8 cellular contexts compared by ENCODE assay signal in genomic region chr7:44797329-44798258, GRCh38. TPM values are rescaled to one million over a fixed set of nuclear protein-coding genes. Genes with fewer than 3 reads are reported as not detected.
DNase-seq lines count a peak whose midpoint lies in the region; ATAC-seq and TF ChIP-seq lines count a peak whose summit lies in the region.

No MANE protein-coding gene starts in this region.

- peaks cover 65% of the 10 kb centered on the region for H3F3A ChIP-seq in SU-DHL-6 (ENCODE audit: insufficient read depth)

- H3K4me3 ChIP-seq in GM06990 (replicated peaks; ENCODE audit: low read depth, low read length) (peak overlapping the region; percentile 96), SU-DHL-6 (ENCODE audit: insufficient read depth, low read length, poor library complexity, severe bottlenecking) (peak overlapping the region; percentile 77), osteoblast (ENCODE audit: insufficient read depth, low read length) (peak overlapping the region; percentile 99), testis (peak overlapping the region; percentile 88 to 96)

- WGBS in testis, 2 donors, result 1 to 3% methylated on average over 24 to 26 of the region's 26 CpGs

- TF ChIP-seq CTCF in GM06990 (IDR thresholded peaks at IDR 0.05; ENCODE audit: insufficient read depth, low read length, poor library complexity, severe bottlenecking), result peak; percentile 67
- peak; percentile 90 for TF ChIP-seq CTCF in SU-DHL-6 (IDR thresholded peaks at IDR 0.05; ENCODE audit: insufficient read depth, low read length, poor library complexity, severe bottlenecking)
- TF ChIP-seq CTCF in osteoblast (IDR thresholded peaks at IDR 0.05; ENCODE audit: extremely low read depth, low read depth, low read length), result peak; percentile 40
- peak in 2 of 3 experiments; percentile 30 to 51 for TF ChIP-seq CTCF in testis (IDR thresholded peaks at IDR 0.05)

- intact Hi-C loops in head of caudate nucleus (cut with DNase I), result loop anchor here (2.0 kb wide), 3 partner anchors 49 to 215 kb away; partner anchors contain the start of genes H2AZ2, TMED4 and ZMIZ2
- intact Hi-C loops in testis (cut with DNase I; ENCODE audit: low total_unique reads), result no loop called here

- H3K4me1 ChIP-seq in osteoblast (ENCODE audit: insufficient read depth, low read length), result peaks cover 20% of the 10 kb centered on the region
- peaks cover 12% of the 10 kb centered on the region for H3K4me1 ChIP-seq in testis

- peaks cover 17% of the 10 kb centered on the region for H3K36me3 ChIP-seq in GM06990 (ENCODE audit: control insufficient read depth, insufficient read depth, low read length)
- peaks cover 43% of the 10 kb centered on the region for H3K36me3 ChIP-seq in SU-DHL-6 (ENCODE audit: low read length)
- peaks cover 39% of the 10 kb centered on the region for H3K36me3 ChIP-seq in osteoblast (ENCODE audit: insufficient read depth, low read length)
- no peaks in the 10 kb centered on the region for H3K36me3 ChIP-seq in testis (ENCODE audit: low read depth, missing control alignments)

- DNase-seq in GM06990 (ENCODE audit: extremely low read depth, insufficient read length) (peak; percentile 88), NCI-H128 (lab: John Stamatoyannopoulos, UW; ENCODE audit: unreplicated experiment) (peak; percentile 55), head of caudate nucleus (peak; percentile 73 to 95 (median 90)), osteoblast (ENCODE audit: insufficient read length, low spot score, missing footprints) (peak; percentile 86), testis (peak; percentile 95)
- DNase-seq in activated naive CD8-positive, alpha-beta T cell treated with anti-CD3 and anti-CD28 coated beads, Interleukin-2, amount 50 U/mL, for 16 hours (ENCODE audit: low read depth, low spot score), result peak; percentile 56

- H3K9me2 ChIP-seq in SU-DHL-6 (replicated peaks; ENCODE audit: insufficient read depth, low read length), result no peaks in the 10 kb centered on the region

- H3K79me2 ChIP-seq in SU-DHL-6 (ENCODE audit: insufficient read depth, low read length) (peaks cover 52% of the 10 kb centered on the region), osteoblast (ENCODE audit: insufficient read depth, low read length) (peaks cover 44% of the 10 kb centered on the region)

- peak overlapping the region; percentile 84 for H3K27ac ChIP-seq in SU-DHL-6 (ENCODE audit: low read depth, low read length)
- peak overlapping the region; percentile 98 for H3K27ac ChIP-seq in osteoblast (ENCODE audit: low read depth, low read length)
- H3K27ac ChIP-seq in testis, result peak overlapping the region; percentile 99 to 100

- H3K4me2 ChIP-seq in SU-DHL-6 (ENCODE audit: low read depth, low read length, poor library complexity, severe bottlenecking), result peak overlapping the region; percentile 83
- peak overlapping the region; percentile 92 for H3K4me2 ChIP-seq in osteoblast (ENCODE audit: insufficient read depth, low read length)

- ATAC-seq in HG02610 (IDR thresholded peaks at IDR 0.05; ENCODE audit: unreplicated experiment), result peak; percentile 56

- H3K27me3 ChIP-seq in GM06990 (replicated peaks; ENCODE audit: control insufficient read depth, insufficient read depth, low read length), result no peaks in the 10 kb centered on the region
- H3K27me3 ChIP-seq in SU-DHL-6 (ENCODE audit: low read length), result no peaks in the 10 kb centered on the region
- H3K27me3 ChIP-seq in osteoblast (ENCODE audit: insufficient read depth, low read length), result no peaks in the 10 kb centered on the region
- no peaks in the 10 kb centered on the region for H3K27me3 ChIP-seq in testis

- no peaks in the 10 kb centered on the region for H3K9me3 ChIP-seq in SU-DHL-6 (ENCODE audit: insufficient read depth, low read length)
- no peaks in the 10 kb centered on the region for H3K9me3 ChIP-seq in osteoblast (ENCODE audit: low read depth, low read length)
- H3K9me3 ChIP-seq in testis, result no peaks in the 10 kb centered on the region

- no peak for TF ChIP-seq POLR2A in testis (IDR thresholded peaks at IDR 0.05)

- peak overlapping the region; percentile 90 for H3K9ac ChIP-seq in SU-DHL-6 (ENCODE audit: low read length)

- no peak overlapping the region for H2AFZ ChIP-seq in SU-DHL-6 (ENCODE audit: low read depth, low read length, severe bottlenecking)
- H2AFZ ChIP-seq in osteoblast (ENCODE audit: low read length), result peak overlapping the region; percentile 78

- H4K20me1 ChIP-seq in SU-DHL-6 (ENCODE audit: low read depth, low read length) (peaks cover 41% of the 10 kb centered on the region), osteoblast (ENCODE audit: insufficient read depth, low read length) (peaks cover 43% of the 10 kb centered on the region)

RNA-seq across cellular contexts. Expression of gene PPIA, which starts 1.1 kb away (rescaled TPM):
- 1,505 and 1,612 TPM in 2 replicates for total RNA-seq in osteoblast
- total RNA-seq in testis, result 100 to 1,000 TPM; 616 to 873 TPM
- polyA plus RNA-seq in testis (ENCODE audit: insufficient read depth, low read depth, low replicate concordance), result 918 TPM

RNA-seq across cellular contexts. Expression of gene ZMIZ2, which starts 48.9 kb away (rescaled TPM):
- total RNA-seq in osteoblast (18.8 and 19.4 TPM in 2 replicates), testis (10 to 100 TPM; 47.9 to 85.9 TPM)
- polyA plus RNA-seq in testis (ENCODE audit: insufficient read depth, low read depth, low replicate concordance), result 86.6 TPM

RNA-seq across cellular contexts. Expression of gene H2AZ2, which starts 50.3 kb away (rescaled TPM):
- 93.7 and 98.1 TPM in 2 replicates for total RNA-seq in osteoblast
- total RNA-seq in testis, result 100 to 1,000 TPM in 1 of 2 donors, 10 to 100 TPM in 1; 77.2 to 103 TPM
- 154 TPM for polyA plus RNA-seq in testis (ENCODE audit: insufficient read depth, low read depth, low replicate concordance)

Comparison
In these comparisons a context has a peak if more than half of its experiments do, and no peak if none do; other contexts are left out.
1. Peak in every context shown above with its lines: DNase-seq, ATAC-seq, H3K4me3 ChIP-seq and H3K27ac ChIP-seq.
2. CTCF ChIP-seq: peak in every context shown above with its lines; median percentile 90 in SU-DHL-6; 67 in GM06990; 40 in testis; 40 in osteoblast.